8 cellular contexts compared by ENCODE assay signal in genomic region chr3:98732239-98733054, GRCh38. TPM values are rescaled to one million over a fixed set of nuclear protein-coding genes. Genes with fewer than 3 reads are reported as not detected.
A peak's percentile ranks its signal among the peaks of the same experiment; 100 is the strongest.
DNase-seq lines count a peak whose midpoint lies in the region; ATAC-seq and TF ChIP-seq lines count a peak whose summit lies in the region.

No MANE protein-coding gene starts in this region.

- H3K4me3 ChIP-seq in choroid plexus epithelial cell (ENCODE audit: low read depth, low read length), result peak overlapping the region; percentile 66

- H3K4me1 Mint-ChIP-seq in CD14-positive monocyte, result peaks cover 37% of the 10 kb centered on the region

- peak overlapping the region; percentile 3 to 86 (median 80) for H3K27ac Mint-ChIP-seq in CD14-positive monocyte

- H3K9me3 Mint-ChIP-seq in CD14-positive monocyte, result no peaks in the 10 kb centered on the region

- peaks cover 0 to 1% of the 10 kb centered on the region in 2 donors for H3K36me3 Mint-ChIP-seq in CD14-positive monocyte

- H3K27me3 Mint-ChIP-seq in CD14-positive monocyte (ENCODE audit: low read depth in 3 of 3), result peaks cover 0 to 12% (median 10%) of the 10 kb centered on the region in 3 donors

- DNase-seq in CD14-positive monocyte (ENCODE audit: low spot score) (peak; percentile 47), RPMI8226 (peak; percentile 88), choroid plexus epithelial cell (ENCODE audit: low read depth) (peak; percentile 26), kidney glomerular epithelial cell (lab: John Stamatoyannopoulos, UW) (peak; percentile 26)
- DNase-seq in stimulated activated CD4-positive, alpha-beta T cell treated with anti-CD3 and anti-CD28 coated beads, TNF-alpha, amount 100 ng/mL, for 24 hours (ENCODE audit: low read depth in 3 of 3), result peak in 2 of 3 experiments; percentile 2 to 6

- TF ChIP-seq CTCF in CD14-positive monocyte (IDR thresholded peaks at IDR 0.05) (no peak), choroid plexus epithelial cell (conservative IDR thresholded peaks at IDR 0.05; ENCODE audit: low read depth, low read length) (no peak)

- intact Hi-C loops in CD14-positive monocyte (cut with micrococcal nuclease), result loop anchor here (5.0 kb wide), 2 partner anchors 35 to 45 kb away; no protein-coding TSS in a partner anchor

- ATAC-seq in GM18907 (IDR thresholded peaks at IDR 0.05; ENCODE audit: unreplicated experiment), result peak; percentile 54
- ATAC-seq in HG03159 (IDR thresholded peaks at IDR 0.05; ENCODE audit: unreplicated experiment), result peak; percentile 36
- ATAC-seq in GM19467 (IDR thresholded peaks at IDR 0.05; ENCODE audit: unreplicated experiment), result no peak

- H3K4me3 Mint-ChIP-seq in CD14-positive monocyte, result peak overlapping the region; percentile 93 to 97

RNA-seq across cellular contexts. Expression of gene ST3GAL6, which starts 30.7 kb away (rescaled TPM):
- polyA plus RNA-seq in CD14-positive monocyte, result 10 to 100 TPM; 21.0 to 22.8 TPM

Comparison
In these comparisons a context has a peak if more than half of its experiments do, and no peak if none do; other contexts are left out.
1. DNase-seq: peak in every context shown above with its lines; median percentile 88 in RPMI8226; 47 in CD14-positive monocyte; 26 in choroid plexus epithelial cell; 26 in kidney glomerular epithelial cell; 4 in stimulated activated CD4-positive, alpha-beta T cell treated with anti-CD3 and anti-CD28 coated beads, TNF-alpha, amount 100 ng/mL, for 24 hours.